Comparison of ENCODE assay signal across 28 cellular contexts in the genomic region with DNA sequence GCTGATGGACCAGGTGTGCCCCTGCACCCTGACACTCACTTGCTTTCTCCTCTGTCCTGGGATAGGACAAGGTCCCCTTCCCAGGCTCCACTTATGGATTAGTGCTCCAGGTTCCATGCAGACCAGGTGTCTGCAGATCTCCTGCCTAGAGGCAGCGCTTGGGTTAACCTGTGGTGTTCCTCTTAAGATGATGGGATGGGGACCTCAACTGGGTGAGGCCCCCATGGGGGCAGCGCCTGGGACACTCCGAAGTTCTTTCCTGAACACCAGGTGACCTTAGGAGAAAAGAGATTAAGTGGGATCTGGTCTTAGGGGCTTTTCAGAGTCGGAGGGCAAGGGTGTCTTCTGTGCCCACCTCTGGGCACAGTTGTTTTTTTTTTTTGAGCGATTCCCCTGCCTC. TPM values are rescaled to one million over a fixed set of nuclear protein-coding genes. Genes with fewer than 3 reads are reported as not detected.
A peak's percentile ranks its signal among the peaks of the same experiment; 100 is the strongest.
DNase-seq lines count a peak whose midpoint lies in the region; ATAC-seq and TF ChIP-seq lines count a peak whose summit lies in the region.
"Had no signal": no experiment of that assay in that cellular context is flagged by ENCODE, and none has a peak within 500 bp of the region (broad histone marks: within the 10 kb centered on the region; RNA-seq: fewer than 3 reads in every experiment).

No MANE protein-coding gene starts in this region.

- CTCF ChIA-PET in GM10248 (lab: Yijun Ruan, JAX) = interaction anchor here (1.4 kb wide), 1 partner anchor 11 kb away, joined by 3 read pairs; no protein-coding TSS in a partner anchor

- H3K9me3 ChIP-seq in right atrium auricular region = no peaks in the 10 kb centered on the region
- H3K9me3 ChIP-seq: MG63 had no signal

- H3K4me1 ChIP-seq in right atrium auricular region = peaks cover 0 to 16% of the 10 kb centered on the region in 2 donors

- no peak overlapping the region for H3K4me3 Mint-ChIP-seq in chondrocyte (ENCODE audit: unreplicated experiment)

- H3K27me3 Mint-ChIP-seq in chondrocyte (ENCODE audit: low read depth) = peaks cover 12% of the 10 kb centered on the region

- DNase-seq in chondrocyte (ENCODE audit: low spot score) = peak; percentile 38
- peak; percentile 49 for DNase-seq in cardiac septum (ENCODE audit: low spot score)
- DNase-seq in right atrium auricular region (ENCODE audit: low spot score) = no peak
- DNase-seq in posterior vena cava (ENCODE audit: low spot score) = peak; percentile 37
- no peak for DNase-seq in GM10248 (ENCODE audit: extremely low spot score)
- no peak for DNase-seq in NCI-H2029 (lab: John Stamatoyannopoulos, UW)
- no peak for DNase-seq in AG08396 (ENCODE audit: low spot score)
- DNase-seq: 8988T, ACHN, Calu3, DMS153, DND-41, GM23248, H7, IMR-90, KG1, MG63, NCI-H1105 treated with DMSO at 0.1 percent for 48 hours, NCI-H2029 treated with DMSO at 0.1 percent for 48 hours, NCI-H2171, NCI-H226, NCI-H510A, NCI-H69, SIG-M5 had no signal

- peaks cover 3% of the 10 kb centered on the region for H3K36me3 Mint-ChIP-seq in chondrocyte (ENCODE audit: low read depth)

- H3K27ac Mint-ChIP-seq in chondrocyte (ENCODE audit: unreplicated experiment) = no peak overlapping the region

- H3K27ac ChIP-seq in right atrium auricular region = peak overlapping the region; percentile 7 to 60
- H3K27ac ChIP-seq: GM23248, SK-N-MC had no signal

- H3K4me1 Mint-ChIP-seq in chondrocyte (ENCODE audit: low read depth) = peaks cover 12% of the 10 kb centered on the region

- TF ChIP-seq CTCF in chondrocyte (IDR thresholded peaks at IDR 0.05) = no peak
- no peak for TF ChIP-seq CTCF in right atrium auricular region (IDR thresholded peaks at IDR 0.05)
- TF ChIP-seq CTCF in GM10248 (IDR thresholded peaks at IDR 0.05; ENCODE audit: control extremely low read depth, extremely low read depth, low read depth, missing control alignments) = no peak

- H3K36me3 ChIP-seq in right atrium auricular region = peaks cover 26% of the 10 kb centered on the region
- H3K36me3 ChIP-seq: MG63 had no signal

- no peak for ATAC-seq in HG03025 (IDR thresholded peaks at IDR 0.05; ENCODE audit: low FRiP score, unreplicated experiment)
- ATAC-seq: Panc1 had no signal

- no peaks in the 10 kb centered on the region for H3K9me3 Mint-ChIP-seq in chondrocyte (ENCODE audit: low read depth)

- H3K27me3 ChIP-seq in right atrium auricular region = no peaks in the 10 kb centered on the region
- H3K27me3 ChIP-seq: MG63 had no signal

- no peak overlapping the region for H3K4me3 ChIP-seq in right atrium auricular region
- H3K4me3 ChIP-seq: GM23248, MG63, SK-N-MC had no signal

- POLR2A ChIA-PET in GM10248 (lab: Yijun Ruan, JAX) = no interaction called here

- intact Hi-C loops in cardiac septum (cut with DNase I) = no loop called here
- intact Hi-C loops in posterior vena cava (cut with DNase I) = no loop called here

RNA-seq across cellular contexts. Expression of gene TNNT2, which starts 21.2 kb away (rescaled TPM):
- total RNA-seq in chondrocyte = 20.3 to 21.6 TPM (median 21.2 TPM) in 3 replicates
- 8,017 TPM for total RNA-seq in cardiac septum
- total RNA-seq in right atrium auricular region = over 10,000 TPM in 1 of 2 donors, 1,000 to 10,000 TPM in 1; 4,112 to 12,321 TPM
- total RNA-seq in posterior vena cava = not detected
- total RNA-seq: GM23248, OCI-LY7 had no signal

RNA-seq across cellular contexts. Expression of gene LAD1, which starts 42.9 kb away (rescaled TPM):
- total RNA-seq in chondrocyte (0.17 to 0.34 TPM in 2 of 3 replicates, not detected in the other), cardiac septum (12.4 TPM), right atrium auricular region (1 to 10 TPM; 1.4 to 8.8 TPM), posterior vena cava (under 1 TPM in 1 of 2 donors, not detected in 1; 0.29 TPM)
- total RNA-seq: GM23248, OCI-LY7 had no signal

Comparison
In these comparisons a context has a peak if more than half of its experiments do, and no peak if none do; other contexts are left out.
1. DNase-seq: peak in chondrocyte (single experiment), cardiac septum (single experiment) and posterior vena cava (single experiment); none in right atrium auricular region (single experiment), GM10248 (single experiment), NCI-H2029 (single experiment) and AG08396 (single experiment).
2. RNA of gene TNNT2, which starts 21.2 kb away (total RNA-seq): 4,112 to 12,321 TPM in right atrium auricular region and 8,017 TPM in cardiac septum (single experiment); 20.3 to 21.6 TPM in chondrocyte and not detected in posterior vena cava; every median in the first group is over 100 times any median in the second.